Comparison of ENCODE assay signal across 23 cellular contexts in the genomic region with DNA sequence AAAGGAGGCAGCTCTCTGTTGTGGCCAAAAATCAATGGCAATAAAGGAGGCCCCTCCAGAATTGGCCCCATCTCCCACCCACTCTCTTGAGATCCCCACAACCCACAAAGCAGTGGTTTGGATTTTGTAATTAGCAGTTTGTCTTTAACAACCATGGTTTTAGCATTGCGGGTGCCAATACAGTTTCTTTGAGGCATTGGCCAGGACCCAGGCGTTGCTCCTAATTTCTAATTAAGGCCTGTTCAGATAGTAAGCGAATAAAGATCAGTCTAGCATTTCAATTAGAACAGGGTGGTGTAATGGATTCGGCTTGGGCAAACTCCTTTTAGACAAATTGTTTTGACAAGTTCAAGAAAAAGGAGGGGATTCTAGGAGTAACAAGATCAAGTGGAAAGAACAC.
"Had no signal": no experiment of that assay in that cellular context is flagged by ENCODE, and none has a peak within 500 bp of the region (broad histone marks: within the 10 kb centered on the region; RNA-seq: fewer than 3 reads in every experiment).

No MANE protein-coding gene starts in this region.

- H3K27me3 ChIP-seq: esophagus muscularis mucosa, heart right ventricle, right atrium auricular region, stomach, thyroid gland had no signal

- H3K4me3 ChIP-seq: coronary artery, esophagus muscularis mucosa, heart right ventricle, lower lobe of right lung, mucosa of descending colon, right atrium auricular region, stomach, thyroid gland had no signal

- H3K27ac ChIP-seq: coronary artery, esophagus muscularis mucosa, heart right ventricle, lower lobe of right lung, neutrophil, parathyroid adenoma, right atrium auricular region, stomach, thyroid gland had no signal

- DNase-seq: dermis blood vessel endothelial cell; effector memory CD4-positive, alpha-beta T cell; foreskin melanocyte; glutamatergic neuron; heart right ventricle; hypothalamus; left ventricle myocardium superior; lower lobe of right lung; mucosa of descending colon; naive B cell; stimulated activated CD4-positive, alpha-beta T cell treated with anti-CD3 and anti-CD28 coated beads, Interleukin-2, amount 100 ng/mL, for 24 hours; stimulated activated CD4-positive, alpha-beta T cell treated with anti-CD3 and anti-CD28 coated beads, Interleukin-4, amount 100 ng/mL, for 24 hours; stimulated activated naive CD4-positive, alpha-beta T cell treated with Interleukin-2 at 50 U/mL for 16 hours; stomach; thyroid gland had no signal

- H3K4me1 ChIP-seq: esophagus muscularis mucosa, heart right ventricle, lower lobe of right lung, parathyroid adenoma, right atrium auricular region, stomach had no signal

- H3K9ac ChIP-seq: parathyroid adenoma had no signal

- H3K9me3 ChIP-seq: esophagus muscularis mucosa, heart right ventricle, lower lobe of right lung, mucosa of descending colon, neutrophil, right atrium auricular region, stomach, thyroid gland had no signal

- H3K36me3 ChIP-seq: esophagus muscularis mucosa, heart right ventricle, lower lobe of right lung, neutrophil, right atrium auricular region, stomach, thyroid gland had no signal

- ATAC-seq: heart right ventricle; left ventricle myocardium superior; lower lobe of right lung; mucosa of descending colon; natural killer cell treated with Interleukin-12 subunit alpha and Interleukin-12 subunit beta and Interleukin-15 and Interleukin-18, amount 100 ng/mL, for 72 hours; sciatic nerve; stimulated activated effector memory CD8-positive, alpha-beta T cell treated with anti-CD3 and anti-CD28 coated beads, Interleukin-12 subunit alpha, Interleukin-12 subunit beta, amount 100 ng/mL, for 72 hours had no signal

- H3K79me2 ChIP-seq: parathyroid adenoma had no signal
